Comparison of ENCODE assay signal across 39 cellular contexts in genomic region chr3:146560678-146561077, GRCh38. TPM values are rescaled to one million over a fixed set of nuclear protein-coding genes. Genes with fewer than 3 reads are reported as not detected.
"Had no signal": no experiment of that assay in that cellular context is flagged by ENCODE, and none has a peak within 500 bp of the region (broad histone marks: within the 10 kb centered on the region; RNA-seq: fewer than 3 reads in every experiment).

No MANE protein-coding gene starts in this region.

- H3K4me3 ChIP-seq: adrenal gland, body of pancreas, breast epithelium had no signal

- ATAC-seq: activated CD8-positive, alpha-beta T cell treated with anti-CD3 and anti-CD28 coated beads for 36 hours; activated naive CD4-positive, alpha-beta T cell treated with anti-CD3 and anti-CD28 coated beads, Interleukin-2, amount 50 U/mL, for 72 hours; activated T-cell treated with anti-CD3 and anti-CD28 coated beads, Interleukin-2, amount 50 U/mL, for 4 hours; activated T-cell treated with anti-CD3 and anti-CD28 coated beads, Interleukin-2, amount 50 U/mL, for 72 hours; activated T-helper 17 cell treated with anti-CD3 and anti-CD28 coated beads, Interleukin-2, amount 50 U/mL, for 72 hours; body of pancreas; T-cell; T-helper 17 cell had no signal

- H3K27ac ChIP-seq: adrenal gland, body of pancreas, brain microvascular endothelial cell, breast epithelium, VCaP had no signal

- H3K36me3 ChIP-seq: adrenal gland, brain microvascular endothelial cell, breast epithelium had no signal

- H3K27me3 ChIP-seq: adrenal gland, body of pancreas, brain microvascular endothelial cell, breast epithelium had no signal

- H3K4me1 ChIP-seq: adrenal gland, body of pancreas, breast epithelium had no signal

- H3K9me3 ChIP-seq: adrenal gland, body of pancreas, breast epithelium had no signal

- FAIRE-seq: astrocyte, TTC549 had no signal

- DNase-seq: activated B cell treated with CpG ODN at 0.5 μM for 24 hours; activated CD4-positive, alpha-beta memory T cell treated with anti-CD3 and anti-CD28 coated beads for 36 hours; activated CD4-positive, alpha-beta T cell treated with anti-CD3 and anti-CD28 coated beads for 4 hours; activated CD4-positive, alpha-beta T cell treated with anti-CD3 and anti-CD28 coated beads, Interleukin-2, amount 10 ng/mL, durations not matched to agents 24 days and 14 days; activated CD4-positive, alpha-beta T cell treated with anti-CD3 and anti-CD28 coated beads, Interleukin-2, amount 50 U/mL, for 1 hour; activated CD4-positive, alpha-beta T cell treated with anti-CD3 and anti-CD28 coated beads, Interleukin-2, amount 50 U/mL, for 4 hours; activated CD4-positive, CD25-positive, alpha-beta regulatory T cell treated with anti-CD3 and anti-CD28 coated beads, Interleukin-2, amount 50 U/mL, for 72 hours; activated CD8-positive, alpha-beta memory T cell treated with anti-CD3 and anti-CD28 coated beads, Interleukin-2, amount 50 U/mL, for 4 hours; activated CD8-positive, alpha-beta T cell treated with anti-CD3 and anti-CD28 coated beads for 36 hours; activated effector memory CD4-positive, alpha-beta T cell treated with anti-CD3 and anti-CD28 coated beads, Interleukin-2, amount 50 U/mL, for 16 hours; activated gamma-delta T cell treated with Interleukin-2 at 50 U/mL for 16 hours; activated naive CD4-positive, alpha-beta T cell; activated naive CD4-positive, alpha-beta T cell treated with anti-CD3 and anti-CD28 coated beads for 36 hours; activated naive CD4-positive, alpha-beta T cell treated with anti-CD3 and anti-CD28 coated beads, Interleukin-2, amount 50 U/mL, for 16 hours; activated naive CD8-positive, alpha-beta T cell treated with anti-CD3 and anti-CD28 coated beads for 36 hours; activated T-cell treated with anti-CD3 and anti-CD28 coated beads for 4 hours; activated T-cell treated with anti-CD3 and anti-CD28 coated beads, Interleukin-2, amount 50 U/mL, for 1 hour; activated T-cell treated with anti-CD3 and anti-CD28 coated beads, Interleukin-2, amount 50 U/mL, for 4 hours; activated T-cell treated with anti-CD3 and anti-CD28 coated beads, Interleukin-2, amount 50 U/mL, for 72 hours; adrenal gland; amniotic stem cell; aorta; body of pancreas; brain microvascular endothelial cell; central memory CD4-positive, alpha-beta T cell; T-cell; T-helper 17 cell had no signal

RNA-seq across cellular contexts. Expression of gene PLSCR5, which starts 44.5 kb away (rescaled TPM):
- total RNA-seq: activated B cell treated with CpG ODN at 0.5 μM for 24 hours; activated CD4-positive, alpha-beta memory T cell treated with anti-CD3 and anti-CD28 coated beads for 36 hours; activated CD4-positive, alpha-beta T cell treated with anti-CD3 and anti-CD28 coated beads, Interleukin-2, amount 10 ng/mL, durations not matched to agents 24 days and 14 days; activated CD8-positive, alpha-beta memory T cell treated with anti-CD3 and anti-CD28 coated beads for 36 hours; activated CD8-positive, alpha-beta T cell treated with anti-CD3 and anti-CD28 coated beads for 36 hours; activated naive CD4-positive, alpha-beta T cell treated with anti-CD3 and anti-CD28 coated beads for 36 hours; activated naive CD4-positive, alpha-beta T cell treated with anti-CD3 and anti-CD28 coated beads, Interleukin-2, amount 50 U/mL, for 72 hours; activated naive CD8-positive, alpha-beta T cell treated with anti-CD3 and anti-CD28 coated beads for 36 hours; activated T-cell treated with anti-CD3 and anti-CD28 coated beads, Interleukin-2, amount 50 U/mL, for 4 hours; activated T-cell treated with anti-CD3 and anti-CD28 coated beads, Interleukin-2, amount 50 U/mL, for 72 hours; activated T-helper 1 cell treated with anti-CD3 and anti-CD28 coated beads, Interleukin-12 subunit alpha, Interleukin-12 subunit beta, Interleukin-2, Interleukin-4 antibody, amounts not matched to agents 30 ng/mL and 10 ng/mL and 1 ng/mL, durations not matched to agents 14 hours and 24 hours and 36 hours; activated T-helper 17 cell treated with anti-CD3 and anti-CD28 coated beads, Interleukin-2, amount 50 U/mL, for 72 hours; adrenal gland; aorta; astrocyte; body of pancreas; breast epithelium; cardiac septum; cerebellum; T-cell; T-helper 1 cell treated with Interleukin-12 subunit alpha and Interleukin-12 subunit beta and Interleukin-4 antibody, amounts not matched to agents 30 ng/mL and 1 ng/mL, for 36 hours; T-helper 17 cell; T-helper 2 cell treated with Interferon-gamma antibody and Interleukin-4, amounts not matched to agents 100 ng/mL and 5 ng/mL, for 36 hours had no signal
- polyA plus RNA-seq: adrenal gland, aorta had no signal
